26 cellular contexts compared by ENCODE assay signal in genomic region chr3:110647586-110647985, GRCh38.
DNase-seq lines count a peak whose midpoint lies in the region; ATAC-seq, FAIRE-seq and TF ChIP-seq lines count a peak whose summit lies in the region.
"Had no signal": no experiment of that assay in that cellular context is flagged by ENCODE, and none has a peak within 500 bp of the region (broad histone marks: within the 10 kb centered on the region; RNA-seq: fewer than 3 reads in every experiment).

No MANE protein-coding gene starts in this region.

- peak; percentile 91 for FAIRE-seq in A204.1 (lab: Jason Lieb, UNC)
- peak; percentile 84 for FAIRE-seq in RCC 7860 (lab: Jason Lieb, UNC)
- FAIRE-seq in colon (lab: Jason Lieb, UNC), result peak; percentile 90
- FAIRE-seq in kidney (lab: Jason Lieb, UNC), result peak; percentile 91
- FAIRE-seq: A549, D721Med, GM12891, GM18507 had no signal

- TF ChIP-seq CTCF in kidney (IDR thresholded peaks at IDR 0.05; ENCODE audit: borderline replicate concordance, extremely low read depth, insufficient read depth) (no peak), left ventricle myocardium inferior (IDR thresholded peaks at IDR 0.05; ENCODE audit: borderline replicate concordance) (no peak)

- H3K4me3 ChIP-seq in kidney (ENCODE audit: low read length in 2 of 2) (no peak overlapping the region), left ventricle myocardium inferior (no peak overlapping the region)
- H3K4me3 ChIP-seq: A549; BLaER1 treated with 17β-estradiol and CSF1 and Interleukin-3, amounts not matched to agents 10 nM and 100 nM had no signal

- DNase-seq in RCC 7860 (ENCODE audit: low spot score) (no peak), kidney (no peak), T-helper 2 cell (no peak), left ventricle myocardium inferior (no peak)
- DNase-seq: ACHN; AML-193; BE2C; CD4-positive, alpha-beta T cell; CD8-positive, alpha-beta memory T cell; DMS 273 treated with DMSO at 0.1 percent for 48 hours; DMS79; EL; GF-D8; GOT3; H7; HCEC 1CT had no signal

- H3K9me3 ChIP-seq in kidney (ENCODE audit: control insufficient read depth in 1 of 2, low read length in 2 of 2), result no peaks in the 10 kb centered on the region
- H3K9me3 ChIP-seq in left ventricle myocardium inferior (replicated peaks), result no peaks in the 10 kb centered on the region
- H3K9me3 ChIP-seq: A549; BE2C; BLaER1 treated with 17β-estradiol and CSF1 and Interleukin-3, amounts not matched to agents 10 nM and 100 nM had no signal

- intact Hi-C loops in kidney (cut with DNase I), result no loop called here
- intact Hi-C loops in left ventricle myocardium inferior (cut with micrococcal nuclease), result no loop called here

- no peaks in the 10 kb centered on the region for H3K27me3 ChIP-seq in left ventricle myocardium inferior (ENCODE audit: low read depth)
- H3K27me3 ChIP-seq: BE2C; BLaER1 treated with 17β-estradiol and CSF1 and Interleukin-3, amounts not matched to agents 10 nM and 100 nM had no signal

- H3K27ac ChIP-seq in kidney (ENCODE audit: low read depth in 2 of 2, low read length in 2 of 2) (no peak overlapping the region), left ventricle myocardium inferior (replicated peaks) (no peak overlapping the region)
- H3K27ac ChIP-seq: 22Rv1; A549; BLaER1 treated with 17β-estradiol and CSF1 and Interleukin-3, amounts not matched to agents 10 nM and 100 nM had no signal

- no peaks in the 10 kb centered on the region for H3K4me1 ChIP-seq in kidney (ENCODE audit: control insufficient read depth in 1 of 2, insufficient read depth in 1 of 2, low read depth in 1 of 2, low read length in 2 of 2)
- H3K4me1 ChIP-seq in left ventricle myocardium inferior, result no peaks in the 10 kb centered on the region
- H3K4me1 ChIP-seq: A549, BE2C had no signal

- H3K36me3 ChIP-seq in kidney (ENCODE audit: control insufficient read depth in 1 of 2, insufficient read depth in 2 of 2, low read length in 2 of 2) (no peaks in the 10 kb centered on the region), left ventricle myocardium inferior (no peaks in the 10 kb centered on the region)
- H3K36me3 ChIP-seq: BE2C; BLaER1 treated with 17β-estradiol and CSF1 and Interleukin-3, amounts not matched to agents 10 nM and 100 nM had no signal

- H3K9ac ChIP-seq in kidney (ENCODE audit: low read length in 2 of 2), result no peak overlapping the region
- H3K9ac ChIP-seq: BLaER1 treated with 17β-estradiol and CSF1 and Interleukin-3, amounts not matched to agents 10 nM and 100 nM had no signal

- no peak for ATAC-seq in HG02610 (IDR thresholded peaks at IDR 0.05; ENCODE audit: unreplicated experiment)
- no peak for ATAC-seq in GM18858 (IDR thresholded peaks at IDR 0.05; ENCODE audit: unreplicated experiment)
- ATAC-seq: A549 had no signal
